ENCODE assay signal across 8 cellular contexts in genomic region chr9:127611796-127612790, GRCh38. TPM values are rescaled to one million over a fixed set of nuclear protein-coding genes. Genes with fewer than 3 reads are reported as not detected.
DNase-seq lines count a peak whose midpoint lies in the region; ATAC-seq, FAIRE-seq and TF ChIP-seq lines count a peak whose summit lies in the region.

TSS of gene STXBP1 (plus strand) at chr9:127612277. CDS start at chr9:127612404, 127 bp downstream.

- H3K9me3 ChIP-seq in astrocyte (ENCODE audit: insufficient read depth, low read depth, low read length) (no peaks in the 10 kb centered on the region), hepatocyte (ENCODE audit: low read depth) (no peaks in the 10 kb centered on the region)

- H4K20me1 ChIP-seq in astrocyte (ENCODE audit: insufficient read depth, low read length) (peaks cover 6% of the 10 kb centered on the region), hepatocyte (ENCODE audit: insufficient read depth, poor library complexity, severe bottlenecking) (no peaks in the 10 kb centered on the region)

- H3K4me1 ChIP-seq in astrocyte (ENCODE audit: insufficient read depth, low read length) (peaks cover 14% of the 10 kb centered on the region), hepatocyte (ENCODE audit: insufficient read depth) (peaks cover 17% of the 10 kb centered on the region)

- peak within 1 kb of the TSS; percentile 75 for H3K27ac Mint-ChIP-seq in astrocyte (ENCODE audit: unreplicated experiment)

- no peaks in the 10 kb centered on the region for H3K36me3 Mint-ChIP-seq in astrocyte (ENCODE audit: low read depth, unreplicated experiment)

- H2AFZ ChIP-seq in astrocyte (ENCODE audit: low read depth, low read length) (peak within 1 kb of the TSS; percentile 98), hepatocyte (peak within 1 kb of the TSS; percentile 97)

- peaks cover 18% of the 10 kb centered on the region for H3K27me3 ChIP-seq in astrocyte (ENCODE audit: insufficient read depth, low read length)
- H3K27me3 ChIP-seq in hepatocyte, result peaks cover 27% of the 10 kb centered on the region

- H3K9ac ChIP-seq in astrocyte (ENCODE audit: low read length), result peak within 1 kb of the TSS; percentile 87

- peak; percentile 87 for ATAC-seq in HG02840 (IDR thresholded peaks at IDR 0.05; ENCODE audit: low FRiP score, unreplicated experiment)

- H3K27me3 Mint-ChIP-seq in astrocyte (ENCODE audit: low read depth, unreplicated experiment), result peaks cover 18% of the 10 kb centered on the region

- H3K9me3 Mint-ChIP-seq in astrocyte (ENCODE audit: unreplicated experiment), result peaks cover 2% of the 10 kb centered on the region

- TF ChIP-seq CTCF in GM12875 (IDR thresholded peaks at IDR 0.05; ENCODE audit: borderline replicate concordance, insufficient read depth, low read depth, low read length) (peak; percentile 15; the same call in 1 of the 2 replicates), astrocyte (IDR thresholded peaks at IDR 0.05; ENCODE audit: insufficient read depth, low read depth, low read length) (no peak), hepatocyte (IDR thresholded peaks at IDR 0.05; ENCODE audit: poor library complexity) (peak; percentile 13), retinal pigment epithelial cell (conservative IDR thresholded peaks at IDR 0.05; ENCODE audit: low read depth, low read length) (no peak)

- peaks cover 18% of the 10 kb centered on the region for H3K79me2 ChIP-seq in astrocyte (ENCODE audit: insufficient read depth, low read length)
- H3K79me2 ChIP-seq in hepatocyte, result no peaks in the 10 kb centered on the region

- 1% methylated on average over 62 of the region's 107 CpGs for WGBS in hepatocyte (ENCODE audit: low lambda C conversion rate, missing lambda C conversion rate)

- H3K4me3 ChIP-seq in GM12875 (ENCODE audit: low read depth, low read length), result peak within 1 kb of the TSS; percentile 56
- H3K4me3 ChIP-seq in astrocyte (ENCODE audit: insufficient read depth, low read depth, low read length), result peak within 1 kb of the TSS; percentile 85
- peak within 1 kb of the TSS; percentile 84 for H3K4me3 ChIP-seq in hepatocyte
- peak within 1 kb of the TSS; percentile 79 for H3K4me3 ChIP-seq in retinal pigment epithelial cell (ENCODE audit: low read length)

- no peaks in the 10 kb centered on the region for H3K9me2 ChIP-seq in hepatocyte (replicated peaks; ENCODE audit: insufficient read depth)

- H3K4me1 Mint-ChIP-seq in astrocyte (ENCODE audit: low read depth, unreplicated experiment), result peaks cover 5% of the 10 kb centered on the region

- H3K27ac ChIP-seq in astrocyte (ENCODE audit: low read depth, low read length), result peak within 1 kb of the TSS; percentile 64
- peak within 1 kb of the TSS; percentile 73 for H3K27ac ChIP-seq in hepatocyte

- peak within 1 kb of the TSS; percentile 99 for H3K4me2 ChIP-seq in astrocyte (ENCODE audit: low read length)
- H3K4me2 ChIP-seq in hepatocyte, result peak within 1 kb of the TSS; percentile 91

- FAIRE-seq in astrocyte (lab: Jason Lieb, UNC), result no peak

- DNase-seq in NCI-H1694 treated with DMSO at 0.1 percent for 48 hours (lab: John Stamatoyannopoulos, UW) (peak; percentile 48), T-helper 9 cell (peak; percentile 82), astrocyte (ENCODE audit: low read depth) (peak; percentile 45), hepatocyte (ENCODE audit: low spot score) (peak; percentile 95), retinal pigment epithelial cell (ENCODE audit: low read depth) (no peak), NCI-H1048 (lab: John Stamatoyannopoulos, UW) (no peak)

- H3K36me3 ChIP-seq in astrocyte (ENCODE audit: insufficient read depth, low read length) (no peaks in the 10 kb centered on the region), hepatocyte (replicated peaks; ENCODE audit: insufficient read depth, low read depth) (no peaks in the 10 kb centered on the region)

- peak within 1 kb of the TSS; percentile 92 for H3K4me3 Mint-ChIP-seq in astrocyte (ENCODE audit: unreplicated experiment)

RNA-seq across cellular contexts. Expression of gene STXBP1, which starts in this region (rescaled TPM):
- total RNA-seq in astrocyte, result 39.6 and 45.4 TPM in 2 replicates
- total RNA-seq in hepatocyte, result 10.7 and 27.6 TPM in 2 replicates
- 18.0 and 22.6 TPM in 2 replicates for polyA plus RNA-seq in hepatocyte

Comparison
In these comparisons a context has a peak if more than half of its experiments do, and no peak if none do; other contexts are left out.
1. CTCF ChIP-seq: peak in GM12875 (single experiment) and hepatocyte (single experiment); none in astrocyte (single experiment) and retinal pigment epithelial cell (single experiment).
2. DNase-seq: peak in NCI-H1694 treated with DMSO at 0.1 percent for 48 hours (single experiment), T-helper 9 cell (single experiment), astrocyte (single experiment) and hepatocyte (single experiment); none in retinal pigment epithelial cell (single experiment) and NCI-H1048 (single experiment).
3. Peak in every context shown above with its lines, with median percentiles within 50 percentile points of each other: H3K4me3 ChIP-seq.